In the genomic region with DNA sequence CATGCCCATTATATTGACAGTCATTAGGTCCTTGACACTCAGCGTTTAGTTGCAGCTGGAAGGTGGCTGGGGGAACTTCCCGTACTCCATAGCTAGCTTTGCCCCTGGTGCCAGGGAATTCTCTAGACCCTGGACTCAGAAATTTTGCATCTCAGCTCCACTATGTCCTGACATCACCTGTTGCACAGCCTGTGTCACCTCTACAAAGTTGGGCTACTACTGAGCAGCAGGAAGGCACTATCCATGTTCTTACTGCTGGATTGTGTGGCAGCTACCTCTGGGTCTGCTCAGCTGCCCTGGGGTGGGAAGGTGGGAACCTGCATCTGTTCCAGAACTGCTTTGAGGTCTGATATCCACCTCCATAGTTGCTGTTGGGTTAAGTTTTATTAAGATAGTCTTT, we compare ENCODE assay signal across 14 cellular contexts. TPM values are rescaled to one million over a fixed set of nuclear protein-coding genes. Genes with fewer than 3 reads are reported as not detected.
A peak's percentile ranks its signal among the peaks of the same experiment; 100 is the strongest.
DNase-seq lines count a peak whose midpoint lies in the region; ATAC-seq and TF ChIP-seq lines count a peak whose summit lies in the region.
"Had no signal": no experiment of that assay in that cellular context is flagged by ENCODE, and none has a peak within 500 bp of the region (broad histone marks: within the 10 kb centered on the region; RNA-seq: fewer than 3 reads in every experiment).

No MANE protein-coding gene starts in this region.

- no peak overlapping the region for H3K4me3 Mint-ChIP-seq in nephron
- H3K4me3 Mint-ChIP-seq: CD14-positive monocyte; CD8-positive, alpha-beta memory T cell had no signal

- DNase-seq in left ventricle myocardium inferior (no peak), cardiac septum (ENCODE audit: low spot score) (no peak), left colon (no peak)
- DNase-seq: CD8-positive, alpha-beta memory T cell; GF-D8; HCEC 1CT; IMR-90 had no signal

- H3K36me3 Mint-ChIP-seq in nephron (ENCODE audit: low read depth), result peaks cover 21% of the 10 kb centered on the region
- H3K36me3 Mint-ChIP-seq: CD14-positive monocyte; CD8-positive, alpha-beta memory T cell had no signal

- no peaks in the 10 kb centered on the region for H3K27me3 Mint-ChIP-seq in nephron (ENCODE audit: low read depth)

- peak; percentile 22 for ATAC-seq in left colon
- ATAC-seq in HG03565 (IDR thresholded peaks at IDR 0.05; ENCODE audit: unreplicated experiment), result no peak
- ATAC-seq in GM18517 (IDR thresholded peaks at IDR 0.05; ENCODE audit: unreplicated experiment), result no peak
- no peak for ATAC-seq in HG03025 (IDR thresholded peaks at IDR 0.05; ENCODE audit: low FRiP score, unreplicated experiment)

- peaks cover 35% of the 10 kb centered on the region for H3K4me1 ChIP-seq in left ventricle myocardium inferior

- no peak for TF ChIP-seq CTCF in left ventricle myocardium inferior (IDR thresholded peaks at IDR 0.05; ENCODE audit: borderline replicate concordance)
- TF ChIP-seq CTCF in nephron (IDR thresholded peaks at IDR 0.05; ENCODE audit: unreplicated experiment in 3 of 3), result no peak

- no peaks in the 10 kb centered on the region for H3K9me3 Mint-ChIP-seq in nephron
- H3K9me3 Mint-ChIP-seq: CD8-positive, alpha-beta memory T cell had no signal

- peaks cover 8% of the 10 kb centered on the region for H3K4me1 Mint-ChIP-seq in nephron
- H3K4me1 Mint-ChIP-seq: CD14-positive monocyte; CD8-positive, alpha-beta memory T cell had no signal

- peak overlapping the region; percentile 9 for H3K27ac ChIP-seq in left ventricle myocardium inferior (replicated peaks)
- H3K27ac ChIP-seq: 22Rv1 had no signal

- no peak overlapping the region for H3K4me3 ChIP-seq in left ventricle myocardium inferior

- H3K36me3 ChIP-seq in left ventricle myocardium inferior, result peaks cover 34% of the 10 kb centered on the region

- H3K9me3 ChIP-seq in left ventricle myocardium inferior (replicated peaks), result peaks cover 4% of the 10 kb centered on the region

- no peaks in the 10 kb centered on the region for H3K27me3 ChIP-seq in left ventricle myocardium inferior (ENCODE audit: low read depth)

- intact Hi-C loops in left ventricle myocardium inferior (cut with micrococcal nuclease) (no loop called here), cardiac septum (cut with DNase I) (no loop called here), left colon (cut with DNase I, micrococcal nuclease) (no loop called here)

- H3K27ac Mint-ChIP-seq in nephron, result peak overlapping the region; percentile 8 to 32 (median 19)
- H3K27ac Mint-ChIP-seq: CD14-positive monocyte; CD8-positive, alpha-beta memory T cell had no signal

RNA-seq across cellular contexts. Expression of a gene that starts 11.0 kb away (rescaled TPM):
- total RNA-seq in left ventricle myocardium inferior (51.3 TPM), cardiac septum (38.0 TPM), left colon (1 to 10 TPM in 1 of 2 donors, under 1 TPM in 1; 0.46 to 2.4 TPM)
- total RNA-seq: A673; CD8-positive, alpha-beta memory T cell had no signal

Comparison
In these comparisons a context has a peak if more than half of its experiments do, and no peak if none do; other contexts are left out.
1. RNA of a gene that starts 11.0 kb away (total RNA-seq): 51.3 TPM in left ventricle myocardium inferior (single experiment) and 38.0 TPM in cardiac septum (single experiment); 0.46 to 2.4 TPM in left colon; every median in the first group is over 10 times any median in the second.